In the genomic region with DNA sequence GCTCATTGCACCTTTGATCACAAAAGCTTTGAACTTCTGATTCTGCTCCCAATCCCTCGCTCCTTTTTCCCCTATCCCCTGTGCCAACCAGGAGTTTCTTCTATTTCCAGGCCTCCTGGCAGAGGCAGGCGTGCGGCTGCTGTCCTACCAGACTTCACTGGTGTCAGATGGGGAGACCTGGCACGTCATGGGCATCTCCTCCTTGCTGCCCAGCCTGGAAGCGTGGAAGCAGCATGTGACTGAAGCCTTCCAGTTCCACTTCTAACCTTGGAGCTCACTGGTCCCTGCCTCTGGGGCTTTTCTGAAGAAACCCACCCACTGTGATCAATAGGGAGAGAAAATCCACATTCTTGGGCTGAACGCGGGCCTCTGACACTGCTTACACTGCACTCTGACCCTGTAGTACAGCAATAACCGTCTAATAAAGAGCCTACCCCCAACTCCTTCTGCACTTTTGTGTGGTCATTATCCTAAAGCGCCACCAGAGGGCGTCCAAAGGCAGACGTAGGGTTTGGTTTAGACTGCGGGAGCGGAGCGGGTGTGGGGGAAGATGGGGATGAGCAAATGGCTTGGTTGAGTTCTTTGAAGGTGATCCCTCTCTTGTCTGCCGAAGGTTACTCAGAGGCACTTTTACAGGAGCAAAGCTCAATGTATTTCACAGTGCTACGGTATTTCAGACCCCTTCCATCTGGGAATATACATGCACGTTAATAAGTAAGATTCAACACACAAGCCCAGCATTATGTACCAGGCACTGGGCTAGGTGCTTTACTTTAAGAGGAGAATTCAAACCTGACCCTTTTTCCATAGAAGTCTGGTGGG, we compare ENCODE assay signal across 8 cellular contexts. TPM values are rescaled to one million over a fixed set of nuclear protein-coding genes. Genes with fewer than 3 reads are reported as not detected.
DNase-seq lines count a peak whose midpoint lies in the region; ATAC-seq and TF ChIP-seq lines count a peak whose summit lies in the region.

No MANE protein-coding gene starts in this region.

- POLR2A ChIA-PET in PC-9 (lab: Charles Lee; ENCODE audit: unreplicated experiment) = no interaction called here

- ATAC-seq in GM19351 (IDR thresholded peaks at IDR 0.05; ENCODE audit: unreplicated experiment) (peak; percentile 78), gastroesophageal sphincter (peak; percentile 59)
- ATAC-seq in activated T-helper 17 cell treated with anti-CD3 and anti-CD28 coated beads, Interleukin-2, amount 50 U/mL, for 72 hours (replicated peaks) = peak; percentile 62

- H3K27me3 ChIP-seq in PC-9 (ENCODE audit: insufficient read depth, low read depth) = no peaks in the 10 kb centered on the region
- no peaks in the 10 kb centered on the region for H3K27me3 ChIP-seq in gastroesophageal sphincter
- H3K27me3 ChIP-seq in osteoblast (ENCODE audit: insufficient read depth, low read length) = no peaks in the 10 kb centered on the region
- H3K27me3 ChIP-seq in transverse colon = no peaks in the 10 kb centered on the region

- in situ Hi-C loops in transverse colon (cut with MboI; ENCODE audit: low pct_ligation_motif_present in 1 of 4, low pct_unique_long_range_greater_than_20kb in 1 of 4, low sequenced_read_pairs in 3 of 4) = loop anchor here in 1 of 4 donors (25.0 kb wide), 1 partner anchor 118 kb away; no protein-coding TSS in a partner anchor

- H2AFZ ChIP-seq in PC-9 (no peak overlapping the region), osteoblast (ENCODE audit: low read length) (no peak overlapping the region)

- H3K27me3 Mint-ChIP-seq in activated T-helper 17 cell treated with anti-CD3 and anti-CD28 coated beads, Interleukin-2, amount 50 U/mL, for 72 hours = peaks cover 4% of the 10 kb centered on the region

- H3K4me2 ChIP-seq in PC-9 (no peak overlapping the region), osteoblast (ENCODE audit: insufficient read depth, low read length) (no peak overlapping the region)

- no peaks in the 10 kb centered on the region for H3K4me1 Mint-ChIP-seq in activated T-helper 17 cell treated with anti-CD3 and anti-CD28 coated beads, Interleukin-2, amount 50 U/mL, for 72 hours

- H3K79me2 ChIP-seq in PC-9 (ENCODE audit: low read depth) (no peaks in the 10 kb centered on the region), osteoblast (ENCODE audit: insufficient read depth, low read length) (no peaks in the 10 kb centered on the region)

- CTCF ChIA-PET in PC-9 (lab: Charles Lee) = interaction anchor here (0.9 to 1.6 kb wide), 4 partner anchors 23 to 132 kb away, joined by 3 to 7 read pairs (median 3); no protein-coding TSS in a partner anchor

- H3K4me3 Mint-ChIP-seq in activated T-helper 17 cell treated with anti-CD3 and anti-CD28 coated beads, Interleukin-2, amount 50 U/mL, for 72 hours = no peak overlapping the region

- H3K4me3 ChIP-seq in Jurkat, Clone E6-1 (ENCODE audit: low read length) = no peak overlapping the region
- H3K4me3 ChIP-seq in PC-9 = no peak overlapping the region
- H3K4me3 ChIP-seq in gastroesophageal sphincter = no peak overlapping the region
- no peak overlapping the region for H3K4me3 ChIP-seq in osteoblast (ENCODE audit: insufficient read depth, low read length)
- no peak overlapping the region for H3K4me3 ChIP-seq in transverse colon

- intact Hi-C loops in PC-9 (cut with micrococcal nuclease; ENCODE audit: unreplicated experiment) (loop anchor here (1.0 to 10.0 kb wide), 4 partner anchors 65 to 201 kb away; no protein-coding TSS in a partner anchor), transverse colon (cut with DNase I; ENCODE audit: low total_unique reads) (no loop called here)

- H3K36me3 Mint-ChIP-seq in activated T-helper 17 cell treated with anti-CD3 and anti-CD28 coated beads, Interleukin-2, amount 50 U/mL, for 72 hours (ENCODE audit: low read depth) = no peaks in the 10 kb centered on the region

- peak; percentile 91 for TF ChIP-seq CTCF in C4-2B (conservative IDR thresholded peaks at IDR 0.05)
- peak; percentile 99 for TF ChIP-seq CTCF in PC-9 (conservative IDR thresholded peaks at IDR 0.05)
- peak in 3 of 4 experiments; percentile 58 to 88 (median 78) for TF ChIP-seq CTCF in gastroesophageal sphincter (IDR thresholded peaks at IDR 0.05)
- peak; percentile 91 for TF ChIP-seq CTCF in osteoblast (IDR thresholded peaks at IDR 0.05; ENCODE audit: extremely low read depth, low read depth, low read length)
- TF ChIP-seq CTCF in transverse colon (IDR thresholded peaks at IDR 0.05) = peak; percentile 68 to 83 (median 82)

- WGBS in gastroesophageal sphincter (ENCODE audit: low coverage in 1 of 2), 2 donors = 23 to 32% methylated on average over 5 to 14 of the region's 17 CpGs
- 34 to 73% methylated on average over 3 to 17 of the region's 17 CpGs for WGBS in transverse colon (ENCODE audit: low coverage in 1 of 2), 2 donors

- H3K36me3 ChIP-seq in PC-9 (ENCODE audit: low read depth) (peaks cover 18% of the 10 kb centered on the region), gastroesophageal sphincter (peaks cover 0 to 4% of the 10 kb centered on the region in 2 donors), osteoblast (ENCODE audit: insufficient read depth, low read length) (no peaks in the 10 kb centered on the region), transverse colon (no peaks in the 10 kb centered on the region)

- BruUV-seq in PC-9 (replicated peaks; lab: Mats Ljungman, UMichigan) = no TSS peak

- peak; percentile 59 for DNase-seq in Jurkat, Clone E6-1 (ENCODE audit: low read depth, low spot score)
- peak; percentile 55 to 58 for DNase-seq in PC-9
- DNase-seq in osteoblast (ENCODE audit: insufficient read length, low spot score, missing footprints) = peak; percentile 94
- DNase-seq in transverse colon = peak; percentile 73

- H3K27ac ChIP-seq in C4-2B (no peak overlapping the region), PC-9 (no peak overlapping the region), gastroesophageal sphincter (peak overlapping the region in 3 of 4 donors; percentile 66 to 77 (median 69)), osteoblast (ENCODE audit: low read depth, low read length) (no peak overlapping the region), transverse colon (no peak overlapping the region)

- peaks cover 21% of the 10 kb centered on the region; the same call in 1 of the 2 replicates for H4K20me1 ChIP-seq in PC-9 (ENCODE audit: insufficient read depth)
- H4K20me1 ChIP-seq in osteoblast (ENCODE audit: insufficient read depth, low read length) = no peaks in the 10 kb centered on the region

- H3F3A ChIP-seq in PC-9 (ENCODE audit: insufficient read depth, low read depth) = peaks cover 39% of the 10 kb centered on the region; the same call in 1 of the 2 replicates

- no peaks in the 10 kb centered on the region for H3K4me1 ChIP-seq in PC-9 (replicated peaks; ENCODE audit: insufficient read depth)
- H3K4me1 ChIP-seq in gastroesophageal sphincter = peaks cover 0 to 28% (median 16%) of the 10 kb centered on the region in 3 donors
- H3K4me1 ChIP-seq in osteoblast (ENCODE audit: insufficient read depth, low read length) = peaks cover 6% of the 10 kb centered on the region
- H3K4me1 ChIP-seq in transverse colon = peaks cover 0 to 9% (median 6%) of the 10 kb centered on the region in 4 donors

- no peaks in the 10 kb centered on the region for H3K9me3 ChIP-seq in PC-9 (ENCODE audit: insufficient read depth, low read depth)
- H3K9me3 ChIP-seq in gastroesophageal sphincter = no peaks in the 10 kb centered on the region
- H3K9me3 ChIP-seq in osteoblast (ENCODE audit: low read depth, low read length) = no peaks in the 10 kb centered on the region
- no peaks in the 10 kb centered on the region for H3K9me3 ChIP-seq in transverse colon

- TF ChIP-seq EP300 in gastroesophageal sphincter (IDR thresholded peaks at IDR 0.05) (no peak), transverse colon (IDR thresholded peaks at IDR 0.05; ENCODE audit: low read depth) (no peak)

- no peak for TF ChIP-seq POLR2A in gastroesophageal sphincter (IDR thresholded peaks at IDR 0.05)
- TF ChIP-seq POLR2A in transverse colon (IDR thresholded peaks at IDR 0.05) = no peak

- no peaks in the 10 kb centered on the region for H3K9me2 ChIP-seq in PC-9 (ENCODE audit: insufficient read depth)

- no peak overlapping the region for H3K27ac Mint-ChIP-seq in activated T-helper 17 cell treated with anti-CD3 and anti-CD28 coated beads, Interleukin-2, amount 50 U/mL, for 72 hours

- H3K9me3 Mint-ChIP-seq in activated T-helper 17 cell treated with anti-CD3 and anti-CD28 coated beads, Interleukin-2, amount 50 U/mL, for 72 hours = no peaks in the 10 kb centered on the region

RNA-seq across cellular contexts. Expression of a gene that starts 24.7 kb away (rescaled TPM):
- not detected for polyA plus RNA-seq in Jurkat, Clone E6-1 (2012; ENCODE audit: insufficient read depth, insufficient read length)
- total RNA-seq in PC-9 (2021) = not detected in 2 replicates
- not detected for total RNA-seq in activated T-helper 17 cell treated with anti-CD3 and anti-CD28 coated beads, Interleukin-2, amount 50 U/mL, for 72 hours
- 1 to 10 TPM in 1 of 4 donors, under 1 TPM in 1, not detected in 2; 0.15 to 3.4 TPM for total RNA-seq in gastroesophageal sphincter
- total RNA-seq in osteoblast = not detected in 2 replicates
- total RNA-seq in transverse colon = 1,000 to 10,000 TPM in 1 of 4 donors, 100 to 1,000 TPM in 2, 10 to 100 TPM in 1; 24.7 to 1,050 (median 278) TPM

RNA-seq across cellular contexts. Expression of a gene that starts 32.3 kb away (rescaled TPM):
- 396 TPM for polyA plus RNA-seq in Jurkat, Clone E6-1 (2012; ENCODE audit: insufficient read depth, insufficient read length)
- 373 and 569 TPM in 2 replicates for total RNA-seq in PC-9 (2021)
- 10 to 100 TPM; 11.6 to 27.5 TPM for total RNA-seq in activated T-helper 17 cell treated with anti-CD3 and anti-CD28 coated beads, Interleukin-2, amount 50 U/mL, for 72 hours
- 10 to 100 TPM; 16.7 to 34.9 (median 26.4) TPM for total RNA-seq in gastroesophageal sphincter
- total RNA-seq in osteoblast = 184 and 189 TPM in 2 replicates
- total RNA-seq in transverse colon = 10 to 100 TPM in 1 of 4 donors, 1 to 10 TPM in 3; 4.2 to 11.9 (median 8.1) TPM

Comparison
In these comparisons a context has a peak if more than half of its experiments do, and no peak if none do; other contexts are left out.
1. H3K27ac ChIP-seq: peak in gastroesophageal sphincter (3 of 4); none in C4-2B (single experiment), PC-9 (single experiment), osteoblast (single experiment) and transverse colon (0 of 4).
2. RNA of a gene that starts 24.7 kb away (total RNA-seq): 24.7 to 1,050 TPM in transverse colon; 0.15 to 3.4 TPM in gastroesophageal sphincter, not detected in PC-9, not detected in activated T-helper 17 cell treated with anti-CD3 and anti-CD28 coated beads, Interleukin-2, amount 50 U/mL, for 72 hours and not detected in osteoblast; every median in the first group is over 4 times any median in the second.
3. Peak in every context shown above with its lines, with median percentiles within 50 percentile points of each other: CTCF ChIP-seq, ATAC-seq and DNase-seq.